Comparison of ENCODE assay signal across 2 cellular contexts in the genomic region with DNA sequence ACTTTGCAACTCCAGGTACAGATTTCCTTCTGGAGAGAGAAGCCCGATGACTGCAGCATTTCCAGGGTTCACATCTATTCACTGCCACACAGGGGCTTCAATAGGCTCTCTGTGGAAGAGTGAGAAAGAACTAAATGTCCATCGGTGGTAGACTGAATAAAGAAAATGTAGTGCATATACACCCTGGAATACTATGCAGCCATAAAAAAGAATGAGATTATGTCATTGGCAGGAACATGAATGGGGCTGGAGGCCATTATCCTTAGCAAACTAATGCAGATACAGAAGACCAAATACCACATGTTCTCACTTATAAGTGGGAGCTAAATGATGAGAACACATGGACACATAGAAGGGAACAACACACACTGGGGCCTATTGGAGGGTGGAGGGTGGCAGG.
A peak's percentile ranks its signal among the peaks of the same experiment; 100 is the strongest.
TF ChIP-seq lines count a peak whose summit lies in the region.

No MANE protein-coding gene starts in this region.

TF ChIP-seq in HEK293, 187 proteins besides CTCF, POLR2A, EP300 and RAD21:
- TF ChIP-seq ZNF146 (tag by site-specific recombination; IDR thresholded peaks at IDR 0.05): peak; percentile 64

TF ChIP-seq in K562, 482 proteins besides CTCF, POLR2A, EP300 and RAD21:
- TF ChIP-seq RBM25 (IDR thresholded peaks at IDR 0.05; ENCODE audit: low read depth, low read length, severe bottlenecking) (peak; percentile 22), ZNF146 (CRISPR knock-in tag; IDR thresholded peaks at IDR 0.05; ENCODE audit: unreplicated experiment) (peak; percentile 96), KDM1A (IDR thresholded peaks at IDR 0.05) (0 out of 4 replicates have a peak, but pooled peaks of 1 of the 2 experiments have one; percentile 20)
